ENCODE assay signal across 20 cellular contexts in genomic region chr7:94810496-94810895, GRCh38.
"Had no signal": no experiment of that assay in that cellular context is flagged by ENCODE, and none has a peak within 500 bp of the region (broad histone marks: within the 10 kb centered on the region; RNA-seq: fewer than 3 reads in every experiment).

No MANE protein-coding gene starts in this region.

- H3K27me3 Mint-ChIP-seq: dendritic cell treated with granulocyte-macrophage colony-stimulating factor and Interleukin-4, amounts not matched to agents 40 ng/mL and 50 ng/mL, for 4 days; effector memory CD8-positive, alpha-beta T cell; naive thymus-derived CD4-positive, alpha-beta T cell had no signal

- H3K4me3 Mint-ChIP-seq: dendritic cell treated with granulocyte-macrophage colony-stimulating factor and Interleukin-4, amounts not matched to agents 40 ng/mL and 50 ng/mL, for 4 days; effector memory CD8-positive, alpha-beta T cell; naive thymus-derived CD4-positive, alpha-beta T cell had no signal

- H3K36me3 Mint-ChIP-seq: naive thymus-derived CD4-positive, alpha-beta T cell had no signal

- H3K27ac Mint-ChIP-seq: dendritic cell treated with granulocyte-macrophage colony-stimulating factor and Interleukin-4, amounts not matched to agents 40 ng/mL and 50 ng/mL, for 4 days; effector memory CD8-positive, alpha-beta T cell; naive thymus-derived CD4-positive, alpha-beta T cell had no signal

- H3K36me3 ChIP-seq: esophagus muscularis mucosa, neutrophil, stomach, thoracic aorta, transverse colon had no signal

- H3K4me1 Mint-ChIP-seq: naive thymus-derived CD4-positive, alpha-beta T cell had no signal

- H3K4me1 ChIP-seq: esophagus muscularis mucosa, psoas muscle, stomach, transverse colon had no signal

- ATAC-seq: effector memory CD8-positive, alpha-beta T cell; left colon; left ventricle myocardium superior; naive thymus-derived CD4-positive, alpha-beta T cell; psoas muscle; sciatic nerve had no signal

- H3K4me3 ChIP-seq: esophagus muscularis mucosa, lung, psoas muscle, skin epidermis, stomach, thoracic aorta, transverse colon had no signal

- H3K27me3 ChIP-seq: esophagus muscularis mucosa, neutrophil, stomach, transverse colon had no signal

- H3K27ac ChIP-seq: epithelial cell of prostate, esophagus muscularis mucosa, neutrophil, psoas muscle, skin epidermis, stomach, thoracic aorta, transverse colon had no signal

- DNase-seq: effector memory CD8-positive, alpha-beta T cell; foreskin fibroblast; hippocampal formation; left colon; left ventricle myocardium superior; naive thymus-derived CD4-positive, alpha-beta T cell; psoas muscle; retina; stimulated activated naive CD4-positive, alpha-beta T cell; stomach; substantia nigra; transverse colon had no signal
